In genomic region chr6:10633216-10633615, GRCh38 we compare ENCODE assay signal across 8 cellular contexts.
DNase-seq lines count a peak whose midpoint lies in the region; ATAC-seq and TF ChIP-seq lines count a peak whose summit lies in the region.

No MANE protein-coding gene starts in this region.

- no peaks in the 10 kb centered on the region for H3K27me3 ChIP-seq in aorta (ENCODE audit: control insufficient read depth in 1 of 2, insufficient read depth in 2 of 2, low read length in 1 of 2)

- H3K4me3 ChIP-seq in fibroblast of mammary gland (ENCODE audit: control insufficient read depth, low read depth, low read length) (no peak overlapping the region), aorta (ENCODE audit: low read length in 2 of 2) (no peak overlapping the region)

- no peaks in the 10 kb centered on the region for H3K4me1 ChIP-seq in aorta (ENCODE audit: control insufficient read depth in 1 of 2, insufficient read depth in 2 of 2, low read length in 2 of 2)

- no peak overlapping the region for H3K27ac ChIP-seq in aorta (ENCODE audit: low read depth in 1 of 2, low read length in 2 of 2)

- H3K9me3 ChIP-seq in aorta (ENCODE audit: control insufficient read depth, low read length), result no peaks in the 10 kb centered on the region

- intact Hi-C loops in aorta (cut with DNase I), result no loop called here
- intact Hi-C loops in Right ventricle myocardium superior (cut with DNase I), result no loop called here

- DNase-seq in activated CD4-positive, alpha-beta T cell treated with anti-CD3 and anti-CD28 coated beads for 48 hours, result peak; percentile 12
- DNase-seq in activated CD4-positive, alpha-beta T cell treated with anti-CD3 and anti-CD28 coated beads for 4 hours, result no peak
- peak; percentile 99 for DNase-seq in NOMO-1 treated with DMSO at 0.1 percent for 48 hours (lab: John Stamatoyannopoulos, UW; ENCODE audit: unreplicated experiment)
- peak; percentile 91 for DNase-seq in fibroblast of mammary gland (ENCODE audit: low read depth)
- DNase-seq in aorta, result no peak
- DNase-seq in effector CD4-positive, alpha-beta T cell, result no peak
- DNase-seq in Right ventricle myocardium superior, result no peak

- ATAC-seq in HG02870 (IDR thresholded peaks at IDR 0.05; ENCODE audit: unreplicated experiment), result peak; percentile 99
- no peak for ATAC-seq in aorta (ENCODE audit: low FRiP score)
- ATAC-seq in Right ventricle myocardium superior (ENCODE audit: poor library complexity), result no peak

- TF ChIP-seq CTCF in fibroblast of mammary gland (conservative IDR thresholded peaks at IDR 0.05; ENCODE audit: control insufficient read depth, insufficient read depth, low read depth, low read length), result no peak

- peaks cover 0 to 1% of the 10 kb centered on the region in 2 donors for H3K36me3 ChIP-seq in aorta (ENCODE audit: control insufficient read depth in 1 of 2, insufficient read depth in 2 of 2, low read length in 1 of 2)

- 82 to 89% methylated on average over 1 of the region's 1 CpG for WGBS in aorta, 2 donors

Comparison
In these comparisons a context has a peak if more than half of its experiments do, and no peak if none do; other contexts are left out.
1. DNase-seq: peak in activated CD4-positive, alpha-beta T cell treated with anti-CD3 and anti-CD28 coated beads for 48 hours (single experiment), NOMO-1 treated with DMSO at 0.1 percent for 48 hours (single experiment) and fibroblast of mammary gland (single experiment); none in activated CD4-positive, alpha-beta T cell treated with anti-CD3 and anti-CD28 coated beads for 4 hours (0 of 2), aorta (0 of 2), effector CD4-positive, alpha-beta T cell (single experiment) and Right ventricle myocardium superior (single experiment).